ENCODE assay signal across 23 cellular contexts in the genomic region with DNA sequence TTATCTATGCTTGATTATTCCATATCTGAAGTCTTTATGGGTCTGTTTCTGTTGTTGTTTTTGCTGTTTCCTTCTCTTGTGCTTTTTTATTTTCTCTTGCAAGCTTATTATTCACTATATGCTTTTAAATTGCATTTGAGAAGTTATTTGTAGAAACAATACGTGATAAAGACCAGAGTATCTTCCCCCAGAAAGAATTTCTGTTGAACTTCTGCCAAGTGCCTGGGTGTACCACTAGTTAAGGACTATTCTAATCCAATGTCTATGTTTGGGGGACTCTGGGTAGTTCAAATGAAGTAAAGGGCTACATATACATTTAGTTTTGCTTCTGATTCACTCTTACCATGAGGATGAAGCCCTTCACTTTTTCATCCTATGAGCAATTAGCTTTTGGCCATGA.
"Had no signal": no experiment of that assay in that cellular context is flagged by ENCODE, and none has a peak within 500 bp of the region (broad histone marks: within the 10 kb centered on the region; RNA-seq: fewer than 3 reads in every experiment).

No MANE protein-coding gene starts in this region.

- H3K4me3 ChIP-seq: ascending aorta, body of pancreas, SK-N-MC had no signal

- DNase-seq: activated CD4-positive, alpha-beta T cell treated with anti-CD3 and anti-CD28 coated beads for 4 hours; activated CD8-positive, alpha-beta memory T cell treated with anti-CD3 and anti-CD28 coated beads, Interleukin-2, amount 50 U/mL, for 48 hours; activated CD8-positive, alpha-beta T cell treated with anti-CD3 and anti-CD28 coated beads for 36 hours; activated naive CD4-positive, alpha-beta T cell treated with anti-CD3 and anti-CD28 coated beads, Interleukin-2, amount 50 U/mL, for 16 hours; activated naive CD8-positive, alpha-beta T cell treated with anti-CD3 and anti-CD28 coated beads, Interleukin-2, amount 10 ng/mL, durations not matched to agents 7 days and 5 days; activated T-cell treated with anti-CD3 and anti-CD28 coated beads, Interleukin-2, amount 50 U/mL, for 1 hour; amniotic stem cell; body of pancreas; central memory CD4-positive, alpha-beta T cell; Karpas-422; MM.1S; NCI-H1105; NCI-H1436; NCI-H1694 treated with DMSO at 0.1 percent for 48 hours; NCI-H2029 treated with DMSO at 0.1 percent for 48 hours; NCI-H345; NCI-H510A; NCI-H526 treated with DMSO at 0.1 percent for 48 hours; NCI-H82; RPMI8226; SW 1271 had no signal

- H3K4me1 ChIP-seq: ascending aorta had no signal

- H3K27me3 ChIP-seq: ascending aorta, body of pancreas had no signal

- H3K36me3 ChIP-seq: ascending aorta had no signal

- H3K27ac ChIP-seq: ascending aorta, body of pancreas, SK-N-MC had no signal

- H3K9me3 ChIP-seq: ascending aorta, body of pancreas had no signal
